Comparison of ENCODE assay signal across 10 cellular contexts in the genomic region with DNA sequence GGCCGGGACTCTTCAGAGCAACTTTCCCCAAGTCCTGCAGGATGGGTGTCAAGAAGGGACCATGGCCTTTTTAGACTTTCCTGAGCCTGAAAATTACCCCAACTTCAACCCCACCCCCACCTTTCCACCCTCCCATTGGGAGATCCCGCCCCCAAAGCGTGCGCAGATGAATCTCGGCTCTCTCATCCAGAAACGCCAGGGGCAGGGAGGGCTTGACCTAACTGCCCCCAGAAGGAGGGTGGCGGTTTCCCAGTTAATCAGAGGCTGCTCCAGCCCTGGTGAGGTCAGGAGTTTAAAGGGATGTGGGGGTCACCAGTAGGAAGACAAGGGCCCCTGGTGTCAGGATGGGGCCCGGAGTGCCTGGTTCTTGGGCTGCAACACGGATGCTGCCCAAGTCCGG. TPM values are rescaled to one million over a fixed set of nuclear protein-coding genes. Genes with fewer than 3 reads are reported as not detected.
DNase-seq lines count a peak whose midpoint lies in the region; ATAC-seq and TF ChIP-seq lines count a peak whose summit lies in the region.
"Had no signal": no experiment of that assay in that cellular context is flagged by ENCODE, and none has a peak within 500 bp of the region (broad histone marks: within the 10 kb centered on the region; RNA-seq: fewer than 3 reads in every experiment).

No MANE protein-coding gene starts in this region.

- peak overlapping the region; percentile 53 for H3K4me3 Mint-ChIP-seq in endodermal cell

- H3K9me3 Mint-ChIP-seq in endodermal cell, result no peaks in the 10 kb centered on the region

- peaks cover 7 to 42% (median 18%) of the 10 kb centered on the region in 11 experiments; a peak in 19 of 22 replicates for H3K27me3 ChIP-seq in BLaER1 treated with 17β-estradiol and CSF1 and Interleukin-3, amounts not matched to agents 10 nM and 100 nM
- H3K27me3 ChIP-seq in HUES48 (ENCODE audit: control insufficient read depth, insufficient read depth, low read length), result peaks cover 38% of the 10 kb centered on the region
- peaks cover 36% of the 10 kb centered on the region for H3K27me3 ChIP-seq in endodermal cell (ENCODE audit: control insufficient read depth, insufficient read depth, low read length, poor library complexity, severe bottlenecking)
- peaks cover 66% of the 10 kb centered on the region for H3K27me3 ChIP-seq in neuron (ENCODE audit: insufficient read depth, low read length)

- ATAC-seq in HG03354 (IDR thresholded peaks at IDR 0.05; ENCODE audit: poor library complexity, severe bottlenecking, unreplicated experiment) (no peak), HG03521 (IDR thresholded peaks at IDR 0.05; ENCODE audit: unreplicated experiment) (no peak)

- H2AFZ ChIP-seq in neuron (ENCODE audit: low read depth, low read length), result no peak overlapping the region

- H4K20me1 ChIP-seq in BLaER1 treated with 17β-estradiol and CSF1 and Interleukin-3, amounts not matched to agents 10 nM and 100 nM, result peaks cover 0 to 7% (median 0%) of the 10 kb centered on the region in 11 experiments; a peak in 3 of 22 replicates

- peaks cover 62% of the 10 kb centered on the region for H3K27me3 Mint-ChIP-seq in endodermal cell (ENCODE audit: insufficient read depth)

- peak overlapping the region; percentile 35 to 65 (median 60); a peak in 18 of 22 replicates for H3K9ac ChIP-seq in BLaER1 treated with 17β-estradiol and CSF1 and Interleukin-3, amounts not matched to agents 10 nM and 100 nM
- no peak overlapping the region for H3K9ac ChIP-seq in HUES48 (ENCODE audit: low read depth, low read length)
- no peak overlapping the region for H3K9ac ChIP-seq in endodermal cell (ENCODE audit: extremely low read depth, low read length, poor library complexity, severe bottlenecking)

- no peak overlapping the region for H3K27ac Mint-ChIP-seq in endodermal cell

- 41 to 78% methylated on average over 3 to 10 of the region's 10 CpGs for WGBS in endodermal cell (ENCODE audit: insufficient coverage in 1 of 2, insufficient read length in 1 of 2), 2 experiments

- H3K4me1 Mint-ChIP-seq in endodermal cell, result peaks cover 13% of the 10 kb centered on the region

- DNase-seq in endodermal cell, result no peak
- DNase-seq in AG08396 (ENCODE audit: low spot score), result no peak
- no peak for DNase-seq in putamen (ENCODE audit: low spot score)
- DNase-seq: EL, mammary epithelial cell had no signal

- H3K4me3 ChIP-seq in BLaER1 treated with 17β-estradiol and CSF1 and Interleukin-3, amounts not matched to agents 10 nM and 100 nM, result peak overlapping the region; percentile 48 to 68 (median 55)
- peak overlapping the region; percentile 70 for H3K4me3 ChIP-seq in HUES48 (ENCODE audit: low read depth, low read length)
- H3K4me3 ChIP-seq in endodermal cell (ENCODE audit: low read length), result peak overlapping the region; percentile 80
- peak overlapping the region; percentile 8 for H3K4me3 ChIP-seq in neuron (ENCODE audit: low read length)

- no peaks in the 10 kb centered on the region for H3K9me3 ChIP-seq in BLaER1 treated with 17β-estradiol and CSF1 and Interleukin-3, amounts not matched to agents 10 nM and 100 nM (replicated peaks in 1 of 11)
- H3K9me3 ChIP-seq in HUES48 (ENCODE audit: control insufficient read depth, insufficient read depth, low read length), result no peaks in the 10 kb centered on the region
- H3K9me3 ChIP-seq in endodermal cell (ENCODE audit: control insufficient read depth, low read length), result no peaks in the 10 kb centered on the region
- no peaks in the 10 kb centered on the region for H3K9me3 ChIP-seq in neuron (ENCODE audit: low read length)

- peaks cover 28 to 69% (median 58%) of the 10 kb centered on the region in 10 experiments for H3K4me1 ChIP-seq in BLaER1 treated with 17β-estradiol and CSF1 and Interleukin-3, amounts not matched to agents 10 nM and 100 nM
- H3K4me1 ChIP-seq in HUES48 (ENCODE audit: control insufficient read depth, insufficient read depth, low read length) (no peaks in the 10 kb centered on the region; the same call in 1 of the 2 replicates), endodermal cell (ENCODE audit: control insufficient read depth, insufficient read depth, low read length) (no peaks in the 10 kb centered on the region), neuron (ENCODE audit: insufficient read depth, low read length) (peaks cover 12% of the 10 kb centered on the region)

- H3K36me3 ChIP-seq in BLaER1 treated with 17β-estradiol and CSF1 and Interleukin-3, amounts not matched to agents 10 nM and 100 nM, result no peaks in the 10 kb centered on the region
- no peaks in the 10 kb centered on the region for H3K36me3 ChIP-seq in HUES48 (ENCODE audit: control insufficient read depth, insufficient read depth, low read length)
- no peaks in the 10 kb centered on the region for H3K36me3 ChIP-seq in endodermal cell (ENCODE audit: control insufficient read depth, insufficient read depth, low read length)
- H3K36me3 ChIP-seq in neuron (ENCODE audit: insufficient read depth, low read length), result no peaks in the 10 kb centered on the region

- TF ChIP-seq CTCF in endodermal cell (conservative IDR thresholded peaks at IDR 0.05), result no peak

- 0 out of 22 replicates have a peak overlapping the region, but pooled peaks of 3 of the 11 experiments have one; percentile 13 to 66 (median 33) for H3K27ac ChIP-seq in BLaER1 treated with 17β-estradiol and CSF1 and Interleukin-3, amounts not matched to agents 10 nM and 100 nM
- H3K27ac ChIP-seq in HUES48 (ENCODE audit: low read depth, low read length) (no peak overlapping the region), endodermal cell (ENCODE audit: low read depth, low read length) (no peak overlapping the region)

- H3K4me2 ChIP-seq in BLaER1 treated with 17β-estradiol and CSF1 and Interleukin-3, amounts not matched to agents 10 nM and 100 nM, result peak overlapping the region; percentile 90 to 100 (median 99)

- no peaks in the 10 kb centered on the region for H3K36me3 Mint-ChIP-seq in endodermal cell (ENCODE audit: low read depth)

RNA-seq across cellular contexts. Expression of gene KIF19, which starts 0.5 kb away (rescaled TPM):
- 1 to 10 TPM in 1 of 2 donors, under 1 TPM in 1; 0.27 to 2.4 TPM for total RNA-seq in endodermal cell
- polyA plus RNA-seq in endodermal cell (2013, experiment 1 of 2), result 3.7 TPM
- polyA plus RNA-seq in endodermal cell (2013, experiment 2 of 2), result 3.4 TPM
- total RNA-seq: mammary epithelial cell had no signal
- polyA plus RNA-seq: mammary epithelial cell had no signal

RNA-seq across cellular contexts. Expression of gene BTBD17, which starts 35.2 kb away (rescaled TPM):
- total RNA-seq in endodermal cell, result under 1 TPM in 1 of 2 donors, not detected in 1; 0.18 TPM
- 14.0 TPM for polyA plus RNA-seq in endodermal cell (2013, experiment 1 of 2)
- 12.0 TPM for polyA plus RNA-seq in endodermal cell (2013, experiment 2 of 2)
- total RNA-seq: mammary epithelial cell had no signal
- polyA plus RNA-seq: mammary epithelial cell had no signal

RNA-seq across cellular contexts. Expression of gene GPR142, which starts 40.8 kb away (rescaled TPM):
- total RNA-seq in endodermal cell, result under 1 TPM; 0.29 to 0.92 TPM
- polyA plus RNA-seq in endodermal cell (2013, experiment 1 of 2), result 0.21 TPM
- polyA plus RNA-seq in endodermal cell (2013, experiment 2 of 2), result not detected
- total RNA-seq: mammary epithelial cell had no signal
- polyA plus RNA-seq: mammary epithelial cell had no signal

RNA-seq across cellular contexts. Expression of gene DNAI2, which starts 52.5 kb away (rescaled TPM):
- total RNA-seq in endodermal cell, result not detected
- 0.89 TPM for polyA plus RNA-seq in endodermal cell (2013, experiment 1 of 2)
- polyA plus RNA-seq in endodermal cell (2013, experiment 2 of 2), result 0.50 TPM
- total RNA-seq: mammary epithelial cell had no signal
- polyA plus RNA-seq: mammary epithelial cell had no signal

Comparison
In these comparisons a context has a peak if more than half of its experiments do, and no peak if none do; other contexts are left out.
1. H3K4me3 ChIP-seq: peak in every context shown above with its lines; median percentile 80 in endodermal cell; 70 in HUES48; 55 in BLaER1 treated with 17β-estradiol and CSF1 and Interleukin-3, amounts not matched to agents 10 nM and 100 nM; 8 in neuron.
2. H3K9ac ChIP-seq: peak in BLaER1 treated with 17β-estradiol and CSF1 and Interleukin-3, amounts not matched to agents 10 nM and 100 nM (11 of 11); none in HUES48 (single experiment) and endodermal cell (single experiment).